In genomic region chr1:192506741-192507155, GRCh38 we compare ENCODE assay signal across 8 cellular contexts.
DNase-seq lines count a peak whose midpoint lies in the region; ATAC-seq, FAIRE-seq and TF ChIP-seq lines count a peak whose summit lies in the region.

No MANE protein-coding gene starts in this region.

- H3K4me1 Mint-ChIP-seq in activated CD4-positive, alpha-beta T cell treated with anti-CD3 and anti-CD28 coated beads, Interleukin-2, amount 10 ng/mL, durations not matched to agents 24 days and 14 days, result peaks cover 2% of the 10 kb centered on the region

- no peaks in the 10 kb centered on the region for H4K20me1 ChIP-seq in GM12878 (ENCODE audit: control insufficient read depth, insufficient read depth)

- no peaks in the 10 kb centered on the region for H3K36me3 Mint-ChIP-seq in activated CD4-positive, alpha-beta T cell treated with anti-CD3 and anti-CD28 coated beads, Interleukin-2, amount 10 ng/mL, durations not matched to agents 24 days and 14 days (ENCODE audit: low read depth)

- RAD21 ChIA-PET in GM12878 (lab: Charles Lee; ENCODE audit: unreplicated experiment), result interaction anchor here (0.5 to 3.3 kb wide), 31 partner anchors 9 to 524 kb away, joined by 3 to 62 read pairs (median 7); no protein-coding TSS in a partner anchor

- POLR2A ChIA-PET in GM12878 (lab: Charles Lee), result interaction anchor here (0.9 to 1.5 kb wide), 8 partner anchors 10 to 105 kb away, joined by 3 to 5 read pairs (median 4); no protein-coding TSS in a partner anchor

- no peak overlapping the region for H2AFZ ChIP-seq in GM12878 (ENCODE audit: control insufficient read depth, low read depth, low read length)

- H3K27me3 ChIP-seq in GM12878 (replicated peaks in 1 of 2; ENCODE audit: control insufficient read depth in 2 of 2, insufficient read depth in 2 of 2, low read length in 1 of 2), result no peaks in the 10 kb centered on the region
- H3K27me3 ChIP-seq in small intestine (ENCODE audit: control insufficient read depth in 2 of 2, insufficient read depth in 2 of 2, low read length in 2 of 2), result no peaks in the 10 kb centered on the region

- H3K4me1 ChIP-seq in GM12878 (ENCODE audit: control insufficient read depth, insufficient read depth, low read length), result no peaks in the 10 kb centered on the region; the same call in 1 of the 2 replicates
- H3K4me1 ChIP-seq in small intestine (ENCODE audit: control insufficient read depth in 2 of 2, insufficient read depth in 1 of 2, low read depth in 1 of 2, low read length in 1 of 2), result no peaks in the 10 kb centered on the region

- no peak overlapping the region for H3K4me2 ChIP-seq in GM12878 (ENCODE audit: control insufficient read depth, insufficient read depth)

- TF ChIP-seq RAD21 in GM12878 (IDR thresholded peaks at IDR 0.05; ENCODE audit: insufficient read depth, low read depth, low read length), result peak; percentile 98

- ATAC-seq in GM21723 (IDR thresholded peaks at IDR 0.05; ENCODE audit: unreplicated experiment) (peak; percentile 98), GM12878 (peak; percentile 99)

- no TSS peak for BruUV-seq in GM12878 (replicated peaks; lab: Mats Ljungman, UMichigan)

- in situ Hi-C loops in GM12878 (cut with MboI), result no loop called here

- no peak for TF ChIP-seq EP300 in GM12878 (IDR thresholded peaks at IDR 0.05; ENCODE audit: borderline replicate concordance in 1 of 2, control insufficient read depth in 1 of 2, low read depth in 2 of 2, low read length in 2 of 2)

- no peak overlapping the region for H3K4me3 Mint-ChIP-seq in activated CD4-positive, alpha-beta T cell treated with anti-CD3 and anti-CD28 coated beads, Interleukin-2, amount 10 ng/mL, durations not matched to agents 24 days and 14 days

- no peaks in the 10 kb centered on the region for H3K9me3 Mint-ChIP-seq in activated CD4-positive, alpha-beta T cell treated with anti-CD3 and anti-CD28 coated beads, Interleukin-2, amount 10 ng/mL, durations not matched to agents 24 days and 14 days

- peak; percentile 69 to 93 (median 70); a peak in 5 of 6 replicates for TF ChIP-seq CTCF in GM12878 (IDR thresholded peaks at IDR 0.05 in 2 of 3, conservative IDR thresholded peaks at IDR 0.05 in 1 of 3; ENCODE audit: control insufficient read depth in 2 of 3, extremely low read depth in 1 of 3, insufficient read depth in 1 of 3, low read depth in 3 of 3, low read length in 3 of 3)

- H3K27ac ChIP-seq in GM12878 (ENCODE audit: control insufficient read depth, insufficient read depth), result no peak overlapping the region
- H3K27ac ChIP-seq in small intestine (ENCODE audit: low read depth in 1 of 2, low read length in 1 of 2), result no peak overlapping the region

- no peaks in the 10 kb centered on the region for H3K9me3 ChIP-seq in GM12878 (replicated peaks; ENCODE audit: control insufficient read depth, insufficient read depth, low read length)
- no peaks in the 10 kb centered on the region for H3K9me3 ChIP-seq in small intestine (ENCODE audit: control insufficient read depth, low read depth)

- no peak overlapping the region for H3K9ac ChIP-seq in GM12878 (ENCODE audit: control insufficient read depth, insufficient read depth, low read length)

- peak; percentile 94 for FAIRE-seq in GM12878 (lab: Jason Lieb, UNC)
- FAIRE-seq in small intestine (lab: Jason Lieb, UNC), result peak; percentile 5

- no peaks in the 10 kb centered on the region for H3K79me2 ChIP-seq in GM12878 (ENCODE audit: control insufficient read depth, insufficient read depth, low read length)

- H3K36me3 ChIP-seq in GM12878 (ENCODE audit: control insufficient read depth in 2 of 2, insufficient read depth in 2 of 2, low read length in 1 of 2) (no peaks in the 10 kb centered on the region), small intestine (ENCODE audit: control insufficient read depth in 2 of 2, insufficient read depth in 2 of 2, low read length in 2 of 2) (no peaks in the 10 kb centered on the region)

- H3K27me3 Mint-ChIP-seq in activated CD4-positive, alpha-beta T cell treated with anti-CD3 and anti-CD28 coated beads, Interleukin-2, amount 10 ng/mL, durations not matched to agents 24 days and 14 days, result peaks cover 3% of the 10 kb centered on the region

- DNase-seq in activated CD4-positive, alpha-beta T cell treated with anti-CD3 and anti-CD28 coated beads, Interleukin-2, amount 10 ng/mL, durations not matched to agents 24 days and 14 days, result peak; percentile 66
- DNase-seq in activated CD4-positive, alpha-beta T cell treated with anti-CD3 and anti-CD28 coated beads, Interleukin-2, amount 50 U/mL, for 48 hours, result no peak
- DNase-seq in HT1080 (ENCODE audit: low read depth), result peak; percentile 57
- peak; percentile 66 for DNase-seq in GM12878 (ENCODE audit: low read depth, low spot score)
- peak; percentile 35 for DNase-seq in small intestine
- no peak for DNase-seq in NCI-H446 treated with DMSO at 0.1 percent for 48 hours (lab: John Stamatoyannopoulos, UW)
- no peak for DNase-seq in amygdala (lab: John Stamatoyannopoulos, UW)

- CTCF ChIA-PET in GM12878 (lab: Yijun Ruan, JAX), result interaction anchor here (0.6 to 3.3 kb wide), 39 partner anchors 10 to 513 kb away, joined by 3 to 58 read pairs (median 7); no protein-coding TSS in a partner anchor

- H3K4me3 ChIP-seq in GM12878 (no peak overlapping the region), small intestine (ENCODE audit: low read depth in 1 of 2, low read length in 2 of 2) (no peak overlapping the region)

- no peak for TF ChIP-seq POLR2A in GM12878 (IDR thresholded peaks at IDR 0.05; ENCODE audit: low read depth, low read length)

- intact Hi-C loops in activated CD4-positive, alpha-beta T cell treated with anti-CD3 and anti-CD28 coated beads, Interleukin-2, amount 10 ng/mL, durations not matched to agents 24 days and 14 days (cut with micrococcal nuclease), result no loop called here
- intact Hi-C loops in GM12878 (cut with micrococcal nuclease; ENCODE audit: unreplicated experiment), result loop anchor here (1.0 kb wide), 2 partner anchors 74 to 103 kb away; no protein-coding TSS in a partner anchor

- WGBS in GM12878 (ENCODE audit: insufficient coverage, insufficient replicate concordance, low lambda C conversion rate, missing lambda C conversion rate), result 0% methylated on average over 2 of the region's 2 CpGs
- WGBS in small intestine, 3 donors, result 36 to 48% (median 47%) methylated on average over 2 of the region's 2 CpGs

- H3K27ac Mint-ChIP-seq in activated CD4-positive, alpha-beta T cell treated with anti-CD3 and anti-CD28 coated beads, Interleukin-2, amount 10 ng/mL, durations not matched to agents 24 days and 14 days, result no peak overlapping the region

- SMC1A ChIA-PET in GM12878 (lab: Charles Lee; ENCODE audit: uncharacterized antibody, unreplicated experiment), result interaction anchor here (0.6 to 3.3 kb wide), 41 partner anchors 9 to 301 kb away, joined by 3 to 81 read pairs (median 5); no protein-coding TSS in a partner anchor

TF ChIP-seq in GM12878, 131 proteins besides CTCF, POLR2A, EP300 and RAD21 (continues in another document):
- TF ChIP-seq MTA2 (IDR thresholded peaks at IDR 0.05; ENCODE audit: low read depth), result peak; percentile 27; the same call in 1 of the 2 replicates
- TF ChIP-seq ZNF24 (IDR thresholded peaks at IDR 0.05), result peak; percentile 54
- TF ChIP-seq RAD51 (IDR thresholded peaks at IDR 0.05), result 0 out of 2 replicates have a peak, but pooled peaks have one; percentile 27
- TF ChIP-seq YY1 (IDR thresholded peaks at IDR 0.05; ENCODE audit: low read depth, low read length), result peak; percentile 66; the same call in 1 of the 2 replicates
- no peak for TF ChIP-seq MXI1 (IDR thresholded peaks at IDR 0.05; ENCODE audit: low read depth, low read length)
- no peak for TF ChIP-seq NFYA (IDR thresholded peaks at IDR 0.05; ENCODE audit: borderline replicate concordance, low read depth, low read length)
- TF ChIP-seq PAX5 (IDR thresholded peaks at IDR 0.05; ENCODE audit: borderline replicate concordance, low read depth, low read length), result 0 out of 2 replicates have a peak, but pooled peaks have one; percentile 27
- no peak for TF ChIP-seq KDM1A (IDR thresholded peaks at IDR 0.05; ENCODE audit: borderline replicate concordance)
- TF ChIP-seq TCF7 (IDR thresholded peaks at IDR 0.05; ENCODE audit: borderline replicate concordance), result no peak
- TF ChIP-seq SMC3 (IDR thresholded peaks at IDR 0.05; ENCODE audit: borderline replicate concordance, low read length), result peak; percentile 96
- peak; percentile 61; the same call in 1 of the 2 replicates for TF ChIP-seq MLLT1 (IDR thresholded peaks at IDR 0.05)

Comparison
In these comparisons a context has a peak if more than half of its experiments do, and no peak if none do; other contexts are left out.
1. DNase-seq: peak in activated CD4-positive, alpha-beta T cell treated with anti-CD3 and anti-CD28 coated beads, Interleukin-2, amount 10 ng/mL, durations not matched to agents 24 days and 14 days (single experiment), HT1080 (single experiment), GM12878 (single experiment) and small intestine (single experiment); none in activated CD4-positive, alpha-beta T cell treated with anti-CD3 and anti-CD28 coated beads, Interleukin-2, amount 50 U/mL, for 48 hours (0 of 2), NCI-H446 treated with DMSO at 0.1 percent for 48 hours (single experiment) and amygdala (0 of 56).